Comparison of ENCODE assay signal across 8 cellular contexts in genomic region chr17:36949461-36949927, GRCh38. TPM values are rescaled to one million over a fixed set of nuclear protein-coding genes. Genes with fewer than 3 reads are reported as not detected.
DNase-seq lines count a peak whose midpoint lies in the region; ATAC-seq, FAIRE-seq and TF ChIP-seq lines count a peak whose summit lies in the region.

No MANE protein-coding gene starts in this region.

- H3K36me3 ChIP-seq in CD8-positive, alpha-beta T cell (ENCODE audit: insufficient read depth, low read length), result peaks cover 16% of the 10 kb centered on the region
- peaks cover 0 to 14% of the 10 kb centered on the region in 2 donors for H3K36me3 ChIP-seq in body of pancreas (replicated peaks in 1 of 2; ENCODE audit: insufficient read depth in 1 of 2, low read depth in 2 of 2)
- peaks cover 0 to 40% of the 10 kb centered on the region in 2 donors for H3K36me3 ChIP-seq in left lung
- no peaks in the 10 kb centered on the region for H3K36me3 ChIP-seq in testis (ENCODE audit: low read depth, missing control alignments)

- WGBS in body of pancreas, 2 donors, result 3 to 10% methylated on average over 9 of the region's 9 CpGs
- WGBS in testis, 2 donors, result 4 to 5% methylated on average over 9 of the region's 9 CpGs

- H3K27ac Mint-ChIP-seq in CD8-positive, alpha-beta T cell, result peak overlapping the region; percentile 96

- H3K9me3 Mint-ChIP-seq in CD8-positive, alpha-beta T cell, result no peaks in the 10 kb centered on the region

- peaks cover 61% of the 10 kb centered on the region for H3K4me1 Mint-ChIP-seq in CD8-positive, alpha-beta T cell (ENCODE audit: low read depth)

- H3K4me3 ChIP-seq in CD8-positive, alpha-beta T cell (ENCODE audit: low read depth, low read length), result peak overlapping the region; percentile 81
- peak overlapping the region; percentile 67 to 75 for H3K4me3 ChIP-seq in body of pancreas
- peak overlapping the region; percentile 67 to 84 for H3K4me3 ChIP-seq in left lung
- peak overlapping the region; percentile 84 to 87 for H3K4me3 ChIP-seq in testis

- intact Hi-C loops in CD8-positive, alpha-beta T cell (cut with DNase I, micrococcal nuclease), result loop anchor here (2.0 to 10.0 kb wide), 10 partner anchors 225 to 1405 kb away; partner anchors contain the start of genes SYNRG (in 2 of the 2), AP2B1 (in 1 of the 2), MYO19 (in 1 of the 2) and PIGW (in 1 of the 2)
- intact Hi-C loops in body of pancreas (cut with DNase I), result no loop called here
- intact Hi-C loops in left lung (cut with DNase I), result no loop called here
- intact Hi-C loops in testis (cut with DNase I; ENCODE audit: low total_unique reads), result no loop called here

- ATAC-seq in CD8-positive, alpha-beta T cell, result no peak
- ATAC-seq in body of pancreas, result peak; percentile 13
- ATAC-seq in left lung, result peak; percentile 50
- no peak for ATAC-seq in GM19395 (IDR thresholded peaks at IDR 0.05; ENCODE audit: unreplicated experiment)
- no peak for ATAC-seq in GM21390 (IDR thresholded peaks at IDR 0.05; ENCODE audit: unreplicated experiment)

- peaks cover 26% of the 10 kb centered on the region for H3K4me1 ChIP-seq in CD8-positive, alpha-beta T cell (ENCODE audit: insufficient read depth, low read length)
- H3K4me1 ChIP-seq in body of pancreas, result peaks cover 27% of the 10 kb centered on the region
- peaks cover 8 to 30% of the 10 kb centered on the region in 2 donors for H3K4me1 ChIP-seq in left lung
- peaks cover 17% of the 10 kb centered on the region for H3K4me1 ChIP-seq in testis

- peaks cover 56% of the 10 kb centered on the region for H3K36me3 Mint-ChIP-seq in CD8-positive, alpha-beta T cell

- H3K27me3 Mint-ChIP-seq in CD8-positive, alpha-beta T cell (ENCODE audit: low read depth), result peaks cover 26% of the 10 kb centered on the region

- no peak for DNase-seq in CD8-positive, alpha-beta T cell
- peak; percentile 5 for DNase-seq in HS-5 (ENCODE audit: low read depth)
- no peak for DNase-seq in body of pancreas
- no peak for DNase-seq in left lung
- DNase-seq in testis, result no peak
- no peak for DNase-seq in GM12892 (ENCODE audit: insufficient read length)

- H3K27ac ChIP-seq in CD8-positive, alpha-beta T cell (ENCODE audit: low read depth, low read length), result peak overlapping the region; percentile 88
- peak overlapping the region; percentile 18 to 91 (median 73) for H3K27ac ChIP-seq in body of pancreas
- H3K27ac ChIP-seq in left lung, result peak overlapping the region; percentile 82
- peak overlapping the region; percentile 81 to 90 for H3K27ac ChIP-seq in testis

- H3K9me3 ChIP-seq in CD8-positive, alpha-beta T cell (ENCODE audit: low read length), result no peaks in the 10 kb centered on the region
- no peaks in the 10 kb centered on the region for H3K9me3 ChIP-seq in body of pancreas
- no peaks in the 10 kb centered on the region for H3K9me3 ChIP-seq in left lung
- H3K9me3 ChIP-seq in testis, result no peaks in the 10 kb centered on the region

- FAIRE-seq in GM12892 (lab: Jason Lieb, UNC), result no peak

- no peak for TF ChIP-seq POLR2A in body of pancreas (IDR thresholded peaks at IDR 0.05)
- no peak for TF ChIP-seq POLR2A in testis (IDR thresholded peaks at IDR 0.05)
- no peak for TF ChIP-seq POLR2A in GM12892 (IDR thresholded peaks at IDR 0.05; ENCODE audit: low read depth, low read length)

- TF ChIP-seq CTCF in CD8-positive, alpha-beta T cell (IDR thresholded peaks at IDR 0.05), result no peak
- TF ChIP-seq CTCF in body of pancreas (IDR thresholded peaks at IDR 0.05) (no peak), left lung (IDR thresholded peaks at IDR 0.05) (no peak), testis (IDR thresholded peaks at IDR 0.05) (no peak)

- peak overlapping the region; percentile 98 for H3K4me3 Mint-ChIP-seq in CD8-positive, alpha-beta T cell

- CTCF ChIA-PET in CD8-positive, alpha-beta T cell (lab: Charles Lee), result interaction anchor here (0.6 to 1.0 kb wide), 2 partner anchors 23 to 346 kb away, joined by 3 read pairs; no protein-coding TSS in a partner anchor

- peaks cover 28% of the 10 kb centered on the region for H3K27me3 ChIP-seq in CD8-positive, alpha-beta T cell (ENCODE audit: insufficient read depth, low read length)
- H3K27me3 ChIP-seq in body of pancreas (peaks cover 0 to 19% of the 10 kb centered on the region in 2 donors), left lung (peaks cover 34 to 35% of the 10 kb centered on the region in 2 donors), testis (peaks cover 4% of the 10 kb centered on the region)

- POLR2A ChIA-PET in CD8-positive, alpha-beta T cell (lab: Charles Lee), result interaction anchor here (0.6 to 2.7 kb wide), 8 partner anchors 11 to 404 kb away, joined by 3 to 16 read pairs (median 6); partner anchors contain the start of gene LHX1

RNA-seq across cellular contexts. Expression of gene AATF, which starts 0.7 kb away (rescaled TPM):
- total RNA-seq in CD8-positive, alpha-beta T cell, result 10 to 100 TPM; 49.5 to 51.5 TPM
- total RNA-seq in body of pancreas (10 to 100 TPM; 16.5 to 28.3 TPM), left lung (10 to 100 TPM; 31.6 to 41.3 TPM), testis (10 to 100 TPM; 38.7 to 39.5 TPM)
- 57.9 TPM for polyA plus RNA-seq in testis (ENCODE audit: insufficient read depth, low read depth, low replicate concordance)
- 43.4 TPM for polyA plus RNA-seq in GM12892 (2012; ENCODE audit: missing spikeins)

RNA-seq across cellular contexts. Expression of gene LHX1, which starts 12.2 kb away (rescaled TPM):
- not detected for total RNA-seq in CD8-positive, alpha-beta T cell
- total RNA-seq in body of pancreas (not detected), left lung (not detected), testis (under 1 TPM; 0.06 to 0.39 TPM)
- 0.51 TPM for polyA plus RNA-seq in testis (ENCODE audit: insufficient read depth, low read depth, low replicate concordance)
- polyA plus RNA-seq in GM12892 (2012; ENCODE audit: missing spikeins), result 0.21 TPM

Comparison
In these comparisons a context has a peak if more than half of its experiments do, and no peak if none do; other contexts are left out.
1. ATAC-seq: peak in body of pancreas (single experiment) and left lung (single experiment); none in CD8-positive, alpha-beta T cell (single experiment), GM19395 (single experiment) and GM21390 (single experiment).
2. intact Hi-C loops: an anchor here in CD8-positive, alpha-beta T cell (2.0 to 10.0 kb wide); none called in body of pancreas, left lung and testis.
3. Peak in every context shown above with its lines, with median percentiles within 50 percentile points of each other: H3K27ac ChIP-seq and H3K4me3 ChIP-seq.